Comparison of ENCODE assay signal across 29 cellular contexts in genomic region chr10:77090381-77091356, GRCh38.
DNase-seq lines count a peak whose midpoint lies in the region; ATAC-seq lines count a peak whose summit lies in the region.
"Had no signal": no experiment of that assay in that cellular context is flagged by ENCODE, and none has a peak within 500 bp of the region (broad histone marks: within the 10 kb centered on the region; RNA-seq: fewer than 3 reads in every experiment).

No MANE protein-coding gene starts in this region.

- no peaks in the 10 kb centered on the region for H3K36me3 Mint-ChIP-seq in naive thymus-derived CD4-positive, alpha-beta T cell
- H3K36me3 Mint-ChIP-seq: activated naive CD4-positive, alpha-beta T cell treated with anti-CD3 and anti-CD28 coated beads, Interleukin-2, amount 50 U/mL, for 72 hours; CD14-positive monocyte; WTC11 had no signal

- H3K27ac Mint-ChIP-seq in naive thymus-derived CD4-positive, alpha-beta T cell: no peak overlapping the region
- H3K27ac Mint-ChIP-seq: activated CD4-positive, alpha-beta T cell treated with anti-CD3 and anti-CD28 coated beads, Interleukin-2, amount 10 ng/mL, durations not matched to agents 7 days and 5 days; activated naive CD4-positive, alpha-beta T cell treated with anti-CD3 and anti-CD28 coated beads, Interleukin-2, amount 50 U/mL, for 72 hours; nephron; WTC11 had no signal

- ATAC-seq in naive thymus-derived CD4-positive, alpha-beta T cell: peak; percentile 27
- ATAC-seq: activated naive CD4-positive, alpha-beta T cell treated with anti-CD3 and anti-CD28 coated beads, Interleukin-2, amount 50 U/mL, for 72 hours; psoas muscle; WTC11 had no signal

- intact Hi-C loops in naive thymus-derived CD4-positive, alpha-beta T cell (cut with micrococcal nuclease): no loop called here

- peaks cover 0 to 9% (median 0%) of the 10 kb centered on the region in 5 donors for H3K27me3 Mint-ChIP-seq in naive thymus-derived CD4-positive, alpha-beta T cell
- H3K27me3 Mint-ChIP-seq: activated CD4-positive, alpha-beta T cell treated with anti-CD3 and anti-CD28 coated beads, Interleukin-2, amount 10 ng/mL, durations not matched to agents 7 days and 5 days had no signal

- CTCF ChIA-PET in naive thymus-derived CD4-positive, alpha-beta T cell (lab: Charles Lee): no interaction called here

- no peaks in the 10 kb centered on the region for H3K27me3 ChIP-seq in naive thymus-derived CD4-positive, alpha-beta T cell (ENCODE audit: control insufficient read depth in 2 of 2, insufficient read depth in 2 of 2, low read length in 2 of 2)
- H3K27me3 ChIP-seq: tibial nerve had no signal

- H3K9me3 ChIP-seq in naive thymus-derived CD4-positive, alpha-beta T cell (ENCODE audit: control insufficient read depth in 2 of 3, low read length in 3 of 3): no peaks in the 10 kb centered on the region
- H3K9me3 ChIP-seq: Caco-2, psoas muscle, tibial nerve had no signal

- DNase-seq in DMS79 treated with DMSO at 0.1 percent for 48 hours (lab: John Stamatoyannopoulos, UW) (peak; percentile 25), DMS79 (lab: John Stamatoyannopoulos, UW) (no peak), NCI-H146 treated with DMSO at 0.1 percent for 48 hours (lab: John Stamatoyannopoulos, UW; ENCODE audit: unreplicated experiment) (peak; percentile 25), SK-N-DZ (ENCODE audit: low spot score) (peak; percentile 99), DMS53 (lab: John Stamatoyannopoulos, UW) (no peak), NK-92 (lab: John Stamatoyannopoulos, UW; ENCODE audit: unreplicated experiment) (no peak)
- DNase-seq in naive thymus-derived CD4-positive, alpha-beta T cell: no peak
- DNase-seq in stimulated activated CD4-positive, alpha-beta T cell treated with anti-CD3 and anti-CD28 coated beads, Interleukin-12 subunit alpha, Interleukin-12 subunit beta, amount 100 ng/mL, for 4 hours: no peak
- DNase-seq: activated CD4-positive, alpha-beta T cell treated with anti-CD3 and anti-CD28 coated beads, Interleukin-2, amount 10 ng/mL, durations not matched to agents 7 days and 5 days; activated effector memory CD4-positive, alpha-beta T cell treated with Interleukin-2 at 50 U/mL for 16 hours; activated T-cell treated with anti-CD3 and anti-CD28 coated beads, Interleukin-2, amount 50 U/mL, for 1 hour; Caco-2; hypothalamus; KBM-7; mammary epithelial cell; NCI-H1105 treated with DMSO at 0.1 percent for 48 hours; NCI-H748 treated with DMSO at 0.1 percent for 48 hours; psoas muscle; SIG-M5; stimulated activated CD4-positive, alpha-beta T cell treated with anti-CD3 and anti-CD28 coated beads, Interleukin-15, amount 100 ng/mL, for 24 hours; stimulated activated CD4-positive, alpha-beta T cell treated with anti-CD3 and anti-CD28 coated beads, Interleukin-4, amount 100 ng/mL, for 4 hours; T-helper 9 cell had no signal

- no peak overlapping the region for H3K4me3 Mint-ChIP-seq in naive thymus-derived CD4-positive, alpha-beta T cell
- H3K4me3 Mint-ChIP-seq: activated CD4-positive, alpha-beta T cell treated with anti-CD3 and anti-CD28 coated beads, Interleukin-2, amount 10 ng/mL, durations not matched to agents 7 days and 5 days; CD14-positive monocyte; nephron; WTC11 had no signal

- H3K4me1 Mint-ChIP-seq in naive thymus-derived CD4-positive, alpha-beta T cell: no peaks in the 10 kb centered on the region
- H3K4me1 Mint-ChIP-seq: activated CD4-positive, alpha-beta T cell treated with anti-CD3 and anti-CD28 coated beads, Interleukin-2, amount 10 ng/mL, durations not matched to agents 7 days and 5 days; CD14-positive monocyte; nephron; WTC11 had no signal

- no peak overlapping the region for H3K27ac ChIP-seq in naive thymus-derived CD4-positive, alpha-beta T cell (ENCODE audit: low read depth, low read length)
- H3K27ac ChIP-seq: 22Rv1, HL-60, psoas muscle, tibial nerve had no signal

- H3K36me3 ChIP-seq in naive thymus-derived CD4-positive, alpha-beta T cell (ENCODE audit: control insufficient read depth in 2 of 3, insufficient read depth in 3 of 3, low read length in 3 of 3): no peaks in the 10 kb centered on the region
- H3K36me3 ChIP-seq: tibial nerve had no signal

- POLR2A ChIA-PET in naive thymus-derived CD4-positive, alpha-beta T cell (lab: Charles Lee): no interaction called here

- no peak overlapping the region for H3K4me3 ChIP-seq in naive thymus-derived CD4-positive, alpha-beta T cell (ENCODE audit: low read length)
- H3K4me3 ChIP-seq: psoas muscle, tibial nerve had no signal

- no peaks in the 10 kb centered on the region for H3K4me1 ChIP-seq in naive thymus-derived CD4-positive, alpha-beta T cell (ENCODE audit: control insufficient read depth in 2 of 2, insufficient read depth in 2 of 2, low read length in 2 of 2)
- H3K4me1 ChIP-seq: psoas muscle, tibial nerve had no signal

- no peaks in the 10 kb centered on the region for H3K9me3 Mint-ChIP-seq in naive thymus-derived CD4-positive, alpha-beta T cell
- H3K9me3 Mint-ChIP-seq: activated CD4-positive, alpha-beta T cell treated with anti-CD3 and anti-CD28 coated beads, Interleukin-2, amount 10 ng/mL, durations not matched to agents 7 days and 5 days; activated naive CD4-positive, alpha-beta T cell treated with anti-CD3 and anti-CD28 coated beads, Interleukin-2, amount 50 U/mL, for 72 hours; nephron had no signal

Comparison
In these comparisons a context has a peak if more than half of its experiments do, and no peak if none do; other contexts are left out.
1. DNase-seq: peak in DMS79 treated with DMSO at 0.1 percent for 48 hours (single experiment), NCI-H146 treated with DMSO at 0.1 percent for 48 hours (single experiment) and SK-N-DZ (single experiment); none in DMS79 (single experiment), naive thymus-derived CD4-positive, alpha-beta T cell (0 of 9), DMS53 (single experiment), NK-92 (single experiment) and stimulated activated CD4-positive, alpha-beta T cell treated with anti-CD3 and anti-CD28 coated beads, Interleukin-12 subunit alpha, Interleukin-12 subunit beta, amount 100 ng/mL, for 4 hours (single experiment).